19 cellular contexts compared by ENCODE assay signal in the genomic region with DNA sequence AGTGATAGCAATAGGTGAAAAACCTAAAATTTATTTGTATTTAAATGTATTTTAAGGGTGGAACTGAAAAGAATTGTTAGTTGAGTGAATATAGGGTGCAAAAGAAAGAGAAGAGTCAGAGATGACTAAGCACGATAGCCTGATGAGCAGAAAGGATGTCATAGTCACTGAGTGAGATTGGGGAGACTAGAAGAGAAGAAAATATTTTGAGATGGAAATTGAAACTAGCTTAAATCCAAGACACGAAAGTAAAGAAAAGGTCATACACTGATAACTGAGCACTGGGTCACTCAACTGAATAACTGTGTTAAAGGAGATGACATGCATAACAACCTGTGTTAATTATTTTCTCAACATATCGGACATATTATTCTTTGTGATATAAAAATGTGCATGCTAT. TPM values are rescaled to one million over a fixed set of nuclear protein-coding genes. Genes with fewer than 3 reads are reported as not detected.
"Had no signal": no experiment of that assay in that cellular context is flagged by ENCODE, and none has a peak within 500 bp of the region (broad histone marks: within the 10 kb centered on the region; RNA-seq: fewer than 3 reads in every experiment).

No MANE protein-coding gene starts in this region.

- H3K9me3 ChIP-seq: esophagus muscularis mucosa, pancreas had no signal

- H3K27ac ChIP-seq: coronary artery, esophagus muscularis mucosa, pancreas, stomach had no signal

- H3K4me1 ChIP-seq: esophagus muscularis mucosa, pancreas, stomach had no signal

- H3K36me3 ChIP-seq: esophagus muscularis mucosa, pancreas, stomach had no signal

- H3K27ac Mint-ChIP-seq: activated CD4-positive, alpha-beta memory T cell treated with anti-CD3 and anti-CD28 coated beads, Interleukin-2, amount 10 ng/mL, durations not matched to agents 7 days and 5 days; activated CD4-positive, alpha-beta T cell treated with anti-CD3 and anti-CD28 coated beads for 36 hours; activated naive CD8-positive, alpha-beta T cell; brain had no signal

- ATAC-seq: activated CD4-positive, alpha-beta T cell treated with anti-CD3 and anti-CD28 coated beads for 36 hours; activated T-cell treated with anti-CD3 and anti-CD28 coated beads, Interleukin-2, amount 50 U/mL, for 4 hours; pancreas had no signal

- H3K27me3 ChIP-seq: esophagus muscularis mucosa, pancreas, stomach had no signal

- H3K4me3 ChIP-seq: coronary artery, esophagus muscularis mucosa, pancreas, stomach had no signal

- DNase-seq: activated CD4-positive, alpha-beta memory T cell treated with anti-CD3 and anti-CD28 coated beads, Interleukin-2, amount 10 ng/mL, durations not matched to agents 7 days and 5 days; activated CD4-positive, alpha-beta T cell treated with anti-CD3 and anti-CD28 coated beads for 36 hours; activated effector memory CD4-positive, alpha-beta T cell treated with Interleukin-2 at 50 U/mL for 16 hours; activated T-cell treated with anti-CD3 and anti-CD28 coated beads, Interleukin-2, amount 50 U/mL, for 4 hours; amniotic stem cell; central memory CD4-positive, alpha-beta T cell; islet precursor cell; midbrain; pancreas; stimulated activated CD4-positive, alpha-beta T cell treated with anti-CD3 and anti-CD28 coated beads, Interleukin-1b, Interleukin-23, amount 100 ng/mL, for 48 hours; stomach had no signal

- H3K36me3 Mint-ChIP-seq: activated naive CD8-positive, alpha-beta T cell; brain had no signal

RNA-seq across cellular contexts. Expression of a gene that starts 55.5 kb away (rescaled TPM):
- total RNA-seq: activated CD4-positive, alpha-beta memory T cell treated with anti-CD3 and anti-CD28 coated beads, Interleukin-2, amount 10 ng/mL, durations not matched to agents 7 days and 5 days; activated CD4-positive, alpha-beta T cell treated with anti-CD3 and anti-CD28 coated beads for 36 hours; activated T-cell treated with anti-CD3 and anti-CD28 coated beads, Interleukin-2, amount 50 U/mL, for 4 hours; esophagus muscularis mucosa; lung microvascular endothelial cell; neural crest cell; pancreas; stomach; urinary bladder had no signal
- polyA plus RNA-seq: pancreas, stomach, thymus, urinary bladder had no signal
